8 cellular contexts compared by ENCODE assay signal in the genomic region with DNA sequence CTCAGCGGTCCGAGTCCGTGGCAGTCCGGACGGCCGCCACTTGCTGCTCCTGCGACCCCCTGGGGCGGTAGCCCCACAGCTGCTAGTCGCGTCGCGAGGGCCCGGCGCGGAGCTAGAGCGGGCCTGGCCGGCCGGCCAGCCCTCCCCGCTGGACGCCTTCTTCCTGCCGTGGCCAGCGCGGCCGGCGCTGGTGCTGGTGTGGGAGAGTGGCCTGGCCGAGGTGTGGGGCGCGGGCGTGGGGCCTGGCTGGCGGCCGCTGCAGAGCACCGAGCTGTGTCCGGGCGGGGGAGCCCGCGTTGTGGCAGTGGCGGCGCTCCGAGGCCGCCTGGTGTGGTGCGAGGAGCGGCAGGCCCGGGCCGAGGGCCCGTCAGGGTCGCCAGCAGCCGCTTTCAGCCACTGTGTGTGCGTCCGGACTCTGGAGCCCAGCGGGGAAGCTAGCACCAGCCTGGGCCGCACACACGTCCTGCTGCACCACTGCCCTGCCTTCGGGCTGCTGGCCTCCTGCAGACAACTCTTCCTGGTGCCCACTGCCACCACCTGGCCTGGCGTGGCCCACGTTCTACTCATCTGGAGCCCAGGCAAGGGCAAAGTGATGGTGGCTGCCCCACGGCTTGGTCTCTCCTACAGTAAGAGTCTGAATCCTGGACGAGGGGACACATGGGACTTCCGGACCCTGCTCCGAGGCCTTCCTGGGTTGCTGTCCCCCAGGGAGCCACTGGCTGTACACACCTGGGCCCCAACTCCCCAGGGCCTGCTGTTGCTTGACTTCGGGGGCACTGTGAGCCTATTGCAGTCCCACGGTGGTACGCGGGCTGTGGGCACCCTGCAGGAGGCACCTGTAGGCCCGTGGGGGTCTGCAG. TPM values are rescaled to one million over a fixed set of nuclear protein-coding genes. Genes with fewer than 3 reads are reported as not detected.
DNase-seq lines count a peak whose midpoint lies in the region; ATAC-seq and TF ChIP-seq lines count a peak whose summit lies in the region.

No MANE protein-coding gene starts in this region.

- H3K4me3 ChIP-seq in GM12865 (ENCODE audit: low read depth, low read length) (peak overlapping the region; percentile 60), Karpas-422 (ENCODE audit: low read length) (peak overlapping the region; percentile 82), osteoblast (ENCODE audit: insufficient read depth, low read length) (peak overlapping the region; percentile 81)

- H3K27ac ChIP-seq in Karpas-422 (ENCODE audit: low read length) (peak overlapping the region; percentile 69), osteoblast (ENCODE audit: low read depth, low read length) (no peak overlapping the region)

- H3K4me1 ChIP-seq in Karpas-422 (ENCODE audit: low read length) (peaks cover 17% of the 10 kb centered on the region), osteoblast (ENCODE audit: insufficient read depth, low read length) (peaks cover 8% of the 10 kb centered on the region)

- H4K20me1 ChIP-seq in Karpas-422 (ENCODE audit: insufficient read depth, low read depth, low read length) (peaks cover 5% of the 10 kb centered on the region; the same call in 1 of the 2 replicates), osteoblast (ENCODE audit: insufficient read depth, low read length) (peaks cover 35% of the 10 kb centered on the region)

- peaks cover 26% of the 10 kb centered on the region for H3K79me2 ChIP-seq in Karpas-422 (ENCODE audit: low read length)
- peaks cover 39% of the 10 kb centered on the region for H3K79me2 ChIP-seq in osteoblast (ENCODE audit: insufficient read depth, low read length)

- peak overlapping the region; percentile 84 for H3K9ac ChIP-seq in Karpas-422 (ENCODE audit: low read length)

- TF ChIP-seq CTCF in GM12865 (IDR thresholded peaks at IDR 0.05; ENCODE audit: insufficient read depth, low read depth, low read length, missing control alignments): no peak
- no peak for TF ChIP-seq CTCF in osteoblast (IDR thresholded peaks at IDR 0.05; ENCODE audit: extremely low read depth, low read depth, low read length)

- H3K9me3 ChIP-seq in Karpas-422 (ENCODE audit: low read length) (no peaks in the 10 kb centered on the region), osteoblast (ENCODE audit: low read depth, low read length) (no peaks in the 10 kb centered on the region)

- no peak overlapping the region for H2AFZ ChIP-seq in Karpas-422 (ENCODE audit: low read length)
- H2AFZ ChIP-seq in osteoblast (ENCODE audit: low read length): peak overlapping the region; percentile 84

- H3K36me3 ChIP-seq in Karpas-422 (ENCODE audit: insufficient read depth, low read length) (no peaks in the 10 kb centered on the region), osteoblast (ENCODE audit: insufficient read depth, low read length) (peaks cover 13% of the 10 kb centered on the region)

- peak; percentile 6 for ATAC-seq in GM21786 (IDR thresholded peaks at IDR 0.05; ENCODE audit: unreplicated experiment)

- H3K4me2 ChIP-seq in Karpas-422 (ENCODE audit: low read depth, low read length, poor library complexity, severe bottlenecking) (peak overlapping the region; percentile 71), osteoblast (ENCODE audit: insufficient read depth, low read length) (peak overlapping the region; percentile 98)

- H3K9me2 ChIP-seq in Karpas-422 (replicated peaks; ENCODE audit: insufficient read depth, low read length): no peaks in the 10 kb centered on the region

- peak; percentile 44 for DNase-seq in GM12865 (ENCODE audit: low read depth)
- DNase-seq in Karpas-422: peak; percentile 54
- DNase-seq in activated naive CD4-positive, alpha-beta T cell treated with Interleukin-2 at 50 U/mL for 16 hours: peak; percentile 23
- peak; percentile 19 for DNase-seq in globus pallidus (ENCODE audit: low spot score)
- peak; percentile 94 for DNase-seq in osteoblast (ENCODE audit: insufficient read length, low spot score, missing footprints)
- no peak for DNase-seq in NCI-H2029 (lab: John Stamatoyannopoulos, UW)
- DNase-seq in SIG-M5 (lab: John Stamatoyannopoulos, UW): no peak

- H3K27me3 ChIP-seq in Karpas-422 (ENCODE audit: low read length) (no peaks in the 10 kb centered on the region), osteoblast (ENCODE audit: insufficient read depth, low read length) (no peaks in the 10 kb centered on the region)

RNA-seq across cellular contexts. Expression of gene HPS6, which starts 0.6 kb away (rescaled TPM):
- total RNA-seq in Karpas-422 (2014; rRNA removed; shearing (Covaris generic); ENCODE audit: low replicate concordance): 7.1 and 19.4 TPM in 2 replicates
- total RNA-seq in osteoblast: 26.8 and 31.5 TPM in 2 replicates

RNA-seq across cellular contexts. Expression of gene ARMH3, which starts 9.8 kb away (rescaled TPM):
- 3.7 and 4.1 TPM in 2 replicates for total RNA-seq in Karpas-422 (2014; rRNA removed; shearing (Covaris generic); ENCODE audit: low replicate concordance)
- 9.1 and 9.4 TPM in 2 replicates for total RNA-seq in osteoblast

RNA-seq across cellular contexts. Expression of gene LDB1, which starts 54.4 kb away (rescaled TPM):
- total RNA-seq in Karpas-422 (2014; rRNA removed; shearing (Covaris generic); ENCODE audit: low replicate concordance): 24.7 and 34.5 TPM in 2 replicates
- 62.2 and 63.6 TPM in 2 replicates for total RNA-seq in osteoblast

Comparison
In these comparisons a context has a peak if more than half of its experiments do, and no peak if none do; other contexts are left out.
1. DNase-seq: peak in GM12865 (single experiment), Karpas-422 (single experiment), activated naive CD4-positive, alpha-beta T cell treated with Interleukin-2 at 50 U/mL for 16 hours (single experiment), globus pallidus (single experiment) and osteoblast (single experiment); none in NCI-H2029 (single experiment) and SIG-M5 (single experiment).
2. Peak in every context shown above with its lines, with median percentiles within 50 percentile points of each other: H3K4me3 ChIP-seq.